In the genomic region with DNA sequence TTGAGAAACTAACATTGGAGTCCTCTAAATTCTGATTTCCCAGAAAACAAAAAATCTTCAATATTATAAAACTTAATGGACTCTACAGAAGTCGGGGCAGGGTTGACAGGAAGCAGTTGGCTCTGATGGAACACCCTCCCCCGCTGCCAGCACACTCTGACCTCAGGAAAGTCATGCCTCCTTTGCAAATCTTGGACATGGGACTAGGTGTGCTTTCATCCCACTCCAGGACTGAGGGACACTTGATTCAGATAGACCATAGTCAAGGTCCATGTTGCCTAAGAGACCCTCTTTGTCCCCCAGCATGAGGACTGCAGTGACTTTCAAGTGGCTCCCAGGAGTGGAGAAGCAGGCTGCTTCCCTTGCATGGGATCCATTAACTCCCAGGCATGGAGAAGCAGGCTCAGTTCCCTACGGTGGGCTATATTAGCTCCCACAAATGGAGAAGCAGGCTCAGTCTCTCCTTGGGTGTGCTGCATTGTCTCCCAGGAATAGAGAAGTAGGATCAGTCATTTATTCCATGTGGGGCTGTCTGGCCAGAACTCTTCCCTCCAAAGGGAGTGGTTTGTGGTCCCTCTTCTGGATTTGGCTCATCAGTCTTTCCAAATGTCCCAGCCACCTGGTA, we compare ENCODE assay signal across 1 cellular context.
TF ChIP-seq lines count a peak whose summit lies in the region.

No MANE protein-coding gene starts in this region.

TF ChIP-seq in K562, 482 proteins besides CTCF, POLR2A, EP300 and RAD21:
- TF ChIP-seq, protein P1, sequence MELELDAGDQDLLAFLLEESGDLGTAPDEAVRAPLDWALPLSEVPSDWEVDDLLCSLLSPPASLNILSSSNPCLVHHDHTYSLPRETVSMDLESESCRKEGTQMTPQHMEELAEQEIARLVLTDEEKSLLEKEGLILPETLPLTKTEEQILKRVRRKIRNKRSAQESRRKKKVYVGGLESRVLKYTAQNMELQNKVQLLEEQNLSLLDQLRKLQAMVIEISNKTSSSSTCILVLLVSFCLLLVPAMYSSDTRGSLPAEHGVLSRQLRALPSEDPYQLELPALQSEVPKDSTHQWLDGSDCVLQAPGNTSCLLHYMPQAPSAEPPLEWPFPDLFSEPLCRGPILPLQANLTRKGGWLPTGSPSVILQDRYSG (tag; conservative IDR thresholded peaks at IDR 0.05; ENCODE audit: low read depth): no peak
- TF ChIP-seq NR2C1 (IDR thresholded peaks at IDR 0.05) (0 out of 2 replicates have a peak, but pooled peaks have one; percentile 20), NR2C1 (tag; IDR thresholded peaks at IDR 0.05) (no peak), ZNF232 (CRISPR knock-in tag; IDR thresholded peaks at IDR 0.05) (no peak), NR2C2 (CRISPR knock-in tag; IDR thresholded peaks at IDR 0.05) (no peak), NR2C2 (tag; IDR thresholded peaks at IDR 0.05) (0 out of 2 replicates have a peak, but pooled peaks have one; percentile 44), LCOR (CRISPR knock-in tag; IDR thresholded peaks at IDR 0.05) (no peak), PHB2 (IDR thresholded peaks at IDR 0.05; ENCODE audit: low read depth) (no peak), MAFK (IDR thresholded peaks at IDR 0.05; ENCODE audit: low read length) (no peak)
- TF ChIP-seq, protein P2, sequence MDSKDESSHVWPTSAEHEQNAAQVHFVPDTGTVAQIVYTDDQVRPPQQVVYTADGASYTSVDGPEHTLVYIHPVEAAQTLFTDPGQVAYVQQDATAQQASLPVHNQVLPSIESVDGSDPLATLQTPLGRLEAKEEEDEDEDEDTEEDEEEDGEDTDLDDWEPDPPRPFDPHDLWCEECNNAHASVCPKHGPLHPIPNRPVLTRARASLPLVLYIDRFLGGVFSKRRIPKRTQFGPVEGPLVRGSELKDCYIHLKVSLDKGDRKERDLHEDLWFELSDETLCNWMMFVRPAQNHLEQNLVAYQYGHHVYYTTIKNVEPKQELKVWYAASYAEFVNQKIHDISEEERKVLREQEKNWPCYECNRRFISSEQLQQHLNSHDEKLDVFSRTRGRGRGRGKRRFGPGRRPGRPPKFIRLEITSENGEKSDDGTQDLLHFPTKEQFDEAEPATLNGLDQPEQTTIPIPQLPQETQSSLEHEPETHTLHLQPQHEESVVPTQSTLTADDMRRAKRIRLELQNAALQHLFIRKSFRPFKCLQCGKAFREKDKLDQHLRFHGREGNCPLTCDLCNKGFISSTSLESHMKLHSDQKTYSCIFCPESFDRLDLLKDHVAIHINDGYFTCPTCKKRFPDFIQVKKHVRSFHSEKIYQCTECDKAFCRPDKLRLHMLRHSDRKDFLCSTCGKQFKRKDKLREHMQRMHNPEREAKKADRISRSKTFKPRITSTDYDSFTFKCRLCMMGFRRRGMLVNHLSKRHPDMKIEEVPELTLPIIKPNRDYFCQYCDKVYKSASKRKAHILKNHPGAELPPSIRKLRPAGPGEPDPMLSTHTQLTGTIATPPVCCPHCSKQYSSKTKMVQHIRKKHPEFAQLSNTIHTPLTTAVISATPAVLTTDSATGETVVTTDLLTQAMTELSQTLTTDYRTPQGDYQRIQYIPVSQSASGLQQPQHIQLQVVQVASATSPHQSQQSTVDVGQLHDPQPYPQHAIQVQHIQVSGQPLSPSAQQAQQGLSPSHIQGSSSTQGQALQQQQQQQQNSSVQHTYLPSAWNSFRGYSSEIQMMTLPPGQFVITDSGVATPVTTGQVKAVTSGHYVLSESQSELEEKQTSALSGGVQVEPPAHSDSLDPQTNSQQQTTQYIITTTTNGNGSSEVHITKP (IDR thresholded peaks at IDR 0.05; ENCODE audit: partially characterized antibody): no peak
